ENCODE assay signal across 1 cellular context in genomic region chr20:22411568-22412450, GRCh38.
TF ChIP-seq lines count a peak whose summit lies in the region.

No MANE protein-coding gene starts in this region.

TF ChIP-seq in K562, 482 proteins besides CTCF, POLR2A, EP300 and RAD21 (continued from another document and continues in another):
- TF ChIP-seq MYBL2 (IDR thresholded peaks at IDR 0.05; ENCODE audit: low read depth) (no peak), MYBL2 (CRISPR knock-in tag; IDR thresholded peaks at IDR 0.05; ENCODE audit: borderline replicate concordance) (no peak), DMBX1 (CRISPR knock-in tag; IDR thresholded peaks at IDR 0.05; ENCODE audit: borderline replicate concordance) (peak; percentile 37; the same call in 1 of the 2 replicates), ZNF184 (CRISPR knock-in tag; IDR thresholded peaks at IDR 0.05) (no peak), ARID3B (CRISPR knock-in tag; IDR thresholded peaks at IDR 0.05; ENCODE audit: borderline replicate concordance) (no peak), MXD1 (CRISPR knock-in tag; IDR thresholded peaks at IDR 0.05; ENCODE audit: borderline replicate concordance, poor library complexity, severe bottlenecking) (no peak), ZBTB33 (CRISPR knock-in tag; IDR thresholded peaks at IDR 0.05) (no peak), FOXA3 (CRISPR knock-in tag; conservative IDR thresholded peaks at IDR 0.05 in 1 of 2, IDR thresholded peaks at IDR 0.05 in 1 of 2) (peak; percentile 80), ZFX (CRISPR knock-in tag; IDR thresholded peaks at IDR 0.05) (peak; percentile 62), SAFB2 (IDR thresholded peaks at IDR 0.05; ENCODE audit: borderline replicate concordance, low read depth, low read length, severe bottlenecking) (no peak), HBP1 (CRISPR knock-in tag; IDR thresholded peaks at IDR 0.05) (no peak), CBX1 (IDR thresholded peaks at IDR 0.05; ENCODE audit: low read depth) (no peak), KDM2B (CRISPR knock-in tag; IDR thresholded peaks at IDR 0.05) (no peak), HCFC1 (IDR thresholded peaks at IDR 0.05; ENCODE audit: low read depth, low read length) (no peak), ZBTB11 (CRISPR knock-in tag; IDR thresholded peaks at IDR 0.05) (no peak), ZNF133 (CRISPR knock-in tag; IDR thresholded peaks at IDR 0.05) (no peak), LEF1 (IDR thresholded peaks at IDR 0.05) (peak; percentile 85), GATAD2B (IDR thresholded peaks at IDR 0.05; ENCODE audit: borderline replicate concordance) (no peak), FOXJ3 (CRISPR knock-in tag; IDR thresholded peaks at IDR 0.05) (peak; percentile 85), ZNF140 (CRISPR knock-in tag; IDR thresholded peaks at IDR 0.05) (no peak), MYNN (IDR thresholded peaks at IDR 0.05) (peak; percentile 77), MYNN (CRISPR knock-in tag; IDR thresholded peaks at IDR 0.05) (no peak), NCOR1 (IDR thresholded peaks at IDR 0.05) (peak; percentile 68), KAT7 (CRISPR knock-in tag; IDR thresholded peaks at IDR 0.05; ENCODE audit: borderline replicate concordance) (no peak), TAF9B (IDR thresholded peaks at IDR 0.05; ENCODE audit: partially characterized antibody) (peak; percentile 77), SOX6 (IDR thresholded peaks at IDR 0.05) (peak; percentile 91), KDM4B (IDR thresholded peaks at IDR 0.05; ENCODE audit: borderline replicate concordance in 2 of 2, low read depth in 1 of 2) (no peak), GTF2B (IDR thresholded peaks at IDR 0.05; ENCODE audit: extremely low read depth, insufficient read length) (no peak), ETS2 (tag; IDR thresholded peaks at IDR 0.05; ENCODE audit: borderline replicate concordance, poor library complexity, severe bottlenecking) (no peak), E2F1 (CRISPR knock-in tag; IDR thresholded peaks at IDR 0.05) (no peak), CHD4 (IDR thresholded peaks at IDR 0.05; ENCODE audit: insufficient read depth, insufficient replicate concordance, low read depth, low read length, poor library complexity, severe bottlenecking) (no peak), BMI1 (IDR thresholded peaks at IDR 0.05; ENCODE audit: low read length) (no peak), CTCFL (IDR thresholded peaks at IDR 0.05; ENCODE audit: borderline replicate concordance, insufficient read depth, low read depth, low read length, poor library complexity, severe bottlenecking) (no peak), HIVEP1 (CRISPR knock-in tag; IDR thresholded peaks at IDR 0.05) (no peak), RFX7 (CRISPR knock-in tag; IDR thresholded peaks at IDR 0.05) (no peak), ETV5 (CRISPR knock-in tag; IDR thresholded peaks at IDR 0.05; ENCODE audit: low read depth) (no peak), TSC22D4 (tag; IDR thresholded peaks at IDR 0.05) (no peak), GMEB1 (CRISPR knock-in tag; IDR thresholded peaks at IDR 0.05) (no peak), MTA2 (IDR thresholded peaks at IDR 0.05; ENCODE audit: low read depth) (no peak), ZNF79 (CRISPR knock-in tag; IDR thresholded peaks at IDR 0.05; ENCODE audit: low read depth) (no peak), ZNF431 (CRISPR knock-in tag; IDR thresholded peaks at IDR 0.05) (no peak), TGIF2 (CRISPR knock-in tag; IDR thresholded peaks at IDR 0.05) (no peak), DACH1 (IDR thresholded peaks at IDR 0.05; ENCODE audit: partially characterized antibody) (peak; percentile 55), ZNF146 (CRISPR knock-in tag; IDR thresholded peaks at IDR 0.05; ENCODE audit: unreplicated experiment) (no peak), ETV6 (IDR thresholded peaks at IDR 0.05; ENCODE audit: borderline replicate concordance in 1 of 2, low read depth in 2 of 2, low read length in 1 of 2) (peak in 1 of 2 experiments; percentile 81; a peak in 2 of 4 replicates), ETV6 (CRISPR knock-in tag; IDR thresholded peaks at IDR 0.05; ENCODE audit: borderline replicate concordance) (no peak), THAP12 (CRISPR knock-in tag; IDR thresholded peaks at IDR 0.05) (no peak)
